ENCODE assay signal across 1 cellular context in genomic region chr1:22490309-22490708, GRCh38.
TF ChIP-seq lines count a peak whose summit lies in the region.

No MANE protein-coding gene starts in this region.

TF ChIP-seq in H1, 55 proteins besides CTCF, POLR2A, EP300 and RAD21:
- TF ChIP-seq TEAD4 (IDR thresholded peaks at IDR 0.05; ENCODE audit: low read depth, low read length), result peak; percentile 73; the same call in 1 of the 2 replicates
- TF ChIP-seq ATF2 (IDR thresholded peaks at IDR 0.05; ENCODE audit: low read length), result no peak
- no peak for TF ChIP-seq SUZ12 (IDR thresholded peaks at IDR 0.05; ENCODE audit: low read length)
- TF ChIP-seq KDM1A (IDR thresholded peaks at IDR 0.05; ENCODE audit: borderline replicate concordance, low read length), result peak; percentile 50; the same call in 1 of the 2 replicates
- TF ChIP-seq JUN (IDR thresholded peaks at IDR 0.05; ENCODE audit: low read depth, low read length), result no peak
- TF ChIP-seq ATF3 (IDR thresholded peaks at IDR 0.05; ENCODE audit: insufficient read depth, low read depth, low read length), result no peak
- peak; percentile 30 for TF ChIP-seq CHD7 (IDR thresholded peaks at IDR 0.05; ENCODE audit: insufficient replicate concordance, low read length)
- TF ChIP-seq HDAC2 (IDR thresholded peaks at IDR 0.05; ENCODE audit: borderline replicate concordance in 1 of 2, low read depth in 2 of 2, low read length in 2 of 2), result peak; percentile 44 to 94; a peak in 2 of 4 replicates
TF ChIP-seq in H1: peak in this region for 4.
